Comparison of ENCODE assay signal across 8 cellular contexts in the genomic region with DNA sequence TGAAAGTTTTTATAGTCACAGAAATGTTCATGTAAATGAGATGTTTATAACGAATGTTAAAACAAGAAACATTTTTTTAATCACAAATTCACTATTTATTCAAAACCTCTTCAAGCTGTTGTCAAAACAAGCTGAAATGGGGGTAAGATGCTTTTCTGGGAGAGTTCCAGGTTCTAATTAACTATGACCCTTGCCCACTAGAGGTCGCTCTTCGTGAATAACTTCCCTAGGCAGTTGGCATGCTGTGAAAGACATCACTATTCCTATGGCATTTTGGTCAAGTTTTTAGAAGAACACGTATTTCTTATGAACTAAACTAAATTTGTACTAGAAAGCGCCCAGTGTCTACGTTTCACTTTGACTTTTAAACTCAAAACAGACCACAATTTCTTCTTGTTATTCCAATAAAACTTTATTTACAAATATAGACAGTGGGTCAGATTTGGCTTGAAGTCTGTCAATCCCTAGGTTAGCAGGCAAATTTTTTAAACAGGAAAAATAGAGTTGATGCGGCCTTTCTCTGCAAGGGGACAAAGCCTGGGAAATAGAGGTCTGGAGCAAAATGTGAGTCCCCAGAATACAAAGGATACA.
DNase-seq lines count a peak whose midpoint lies in the region; ATAC-seq and TF ChIP-seq lines count a peak whose summit lies in the region.

No MANE protein-coding gene starts in this region.

- no peaks in the 10 kb centered on the region for H3K9me3 ChIP-seq in testis

- H3K4me3 ChIP-seq in testis, result no peak overlapping the region

- H3K27me3 ChIP-seq in testis, result no peaks in the 10 kb centered on the region

- TF ChIP-seq POLR2A in testis (IDR thresholded peaks at IDR 0.05), result no peak

- H3K4me1 Mint-ChIP-seq in memory B cell, result peaks cover 9% of the 10 kb centered on the region

- peak in 2 of 3 experiments; percentile 53 to 63 for TF ChIP-seq CTCF in testis (IDR thresholded peaks at IDR 0.05)

- DNase-seq in activated T-cell treated with anti-CD3 and anti-CD28 coated beads for 24 hours (ENCODE audit: low read depth) (peak; percentile 37), NAMALWA (ENCODE audit: low spot score) (peak; percentile 83), T-helper 22 cell (ENCODE audit: low read depth) (peak; percentile 13), cerebellar cortex (ENCODE audit: low spot score) (peak; percentile 48), memory B cell (ENCODE audit: low spot score in 2 of 2) (peak; percentile 44 to 50), testis (peak; percentile 71)
- DNase-seq in activated T-cell treated with anti-CD3 and anti-CD28 coated beads, Interleukin-2, amount 50 U/mL, for 1 hour, result no peak

- H3K4me1 ChIP-seq in testis, result no peaks in the 10 kb centered on the region

- ATAC-seq in memory B cell (ENCODE audit: low read depth) (peak; percentile 58), HG03097 (IDR thresholded peaks at IDR 0.05; ENCODE audit: low FRiP score, unreplicated experiment) (no peak)

- peaks cover 7% of the 10 kb centered on the region for H3K9me3 Mint-ChIP-seq in memory B cell

- H3K4me3 Mint-ChIP-seq in memory B cell, result no peak overlapping the region

- no peaks in the 10 kb centered on the region for H3K36me3 ChIP-seq in testis (ENCODE audit: low read depth, missing control alignments)

- no peak overlapping the region for H3K27ac ChIP-seq in testis

- H3K27me3 Mint-ChIP-seq in memory B cell, result peaks cover 5% of the 10 kb centered on the region

- no peak overlapping the region for H3K27ac Mint-ChIP-seq in memory B cell

- intact Hi-C loops in testis (cut with DNase I; ENCODE audit: low total_unique reads), result no loop called here

- H3K36me3 Mint-ChIP-seq in memory B cell, result peaks cover 9% of the 10 kb centered on the region

- WGBS in testis, 2 donors, result 62 to 63% methylated on average over 7 of the region's 7 CpGs
